ENCODE assay signal across 20 cellular contexts in the genomic region with DNA sequence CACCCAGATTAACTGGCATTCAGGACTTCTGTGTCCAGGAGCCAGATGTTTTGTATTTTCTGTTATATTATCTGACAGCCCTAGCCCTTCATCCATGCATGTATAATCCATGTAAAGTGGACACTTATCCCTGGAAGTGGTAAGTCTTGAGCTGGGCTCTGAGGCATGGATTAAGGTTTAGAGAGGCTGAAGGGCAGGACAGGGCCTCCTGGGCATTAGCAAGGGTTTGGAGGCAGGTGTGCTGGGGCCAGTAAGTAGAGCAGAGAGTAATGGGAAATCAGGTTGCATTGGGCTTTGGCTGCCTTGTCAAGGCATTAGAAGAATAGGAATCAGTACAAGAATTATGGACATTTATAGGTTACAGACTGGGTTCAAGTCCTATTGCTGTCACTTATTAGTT.
"Had no signal": no experiment of that assay in that cellular context is flagged by ENCODE, and none has a peak within 500 bp of the region (broad histone marks: within the 10 kb centered on the region; RNA-seq: fewer than 3 reads in every experiment).

No MANE protein-coding gene starts in this region.

- DNase-seq: activated B cell treated with CpG ODN at 0.5 μM for 24 hours; activated CD4-positive, alpha-beta T cell treated with anti-CD3 and anti-CD28 coated beads for 1 hour; activated CD4-positive, alpha-beta T cell treated with anti-CD3 and anti-CD28 coated beads, Interleukin-2, amount 10 ng/mL, durations not matched to agents 24 days and 14 days; activated CD4-positive, alpha-beta T cell treated with anti-CD3 and anti-CD28 coated beads, Interleukin-2, amount 50 U/mL, for 48 hours; activated CD8-positive, alpha-beta memory T cell treated with anti-CD3 and anti-CD28 coated beads, Interleukin-2, amount 10 ng/mL, durations not matched to agents 7 days and 5 days; activated effector memory CD4-positive, alpha-beta T cell treated with anti-CD3 and anti-CD28 coated beads, Interleukin-2, amount 50 U/mL, for 16 hours; activated naive CD4-positive, alpha-beta T cell treated with anti-CD3 and anti-CD28 coated beads for 36 hours; activated T-cell treated with anti-CD3 and anti-CD28 coated beads, Interleukin-2, amount 50 U/mL, for 4 hours; amygdala; cortex of kidney; KG1; NCI-H1048; NCI-H1694; NCI-H2029 treated with DMSO at 0.1 percent for 48 hours; NCI-H2227 treated with DMSO at 0.1 percent for 48 hours; NCI-H446 treated with DMSO at 0.1 percent for 48 hours; NK-92 treated with Interleukin-12 subunit alpha and Interleukin-12 subunit beta, amount 100 ng/mL, for 24 hours; PC-3; SHP77 treated with DMSO at 0.1 percent for 48 hours; T-helper 9 cell had no signal
